ENCODE assay signal across 9 cellular contexts in genomic region chr6:44071670-44072451, GRCh38. TPM values are rescaled to one million over a fixed set of nuclear protein-coding genes. Genes with fewer than 3 reads are reported as not detected.
DNase-seq lines count a peak whose midpoint lies in the region; ATAC-seq and TF ChIP-seq lines count a peak whose summit lies in the region.
"Had no signal": no experiment of that assay in that cellular context is flagged by ENCODE, and none has a peak within 500 bp of the region (broad histone marks: within the 10 kb centered on the region; RNA-seq: fewer than 3 reads in every experiment).

No MANE protein-coding gene starts in this region.

- H3K36me3 ChIP-seq in SK-N-SH (replicated peaks in 1 of 2; ENCODE audit: control insufficient read depth in 1 of 2, insufficient read depth in 2 of 2, low read length in 1 of 2) (no peaks in the 10 kb centered on the region), gastrocnemius medialis (no peaks in the 10 kb centered on the region)

- ATAC-seq in activated CD8-positive, alpha-beta memory T cell treated with anti-CD3 and anti-CD28 coated beads, Interleukin-2, amount 10 ng/mL, durations not matched to agents 7 days and 5 days, result no peak
- no peak for ATAC-seq in stimulated activated effector memory CD8-positive, alpha-beta T cell treated with anti-CD3 and anti-CD28 coated beads, Interleukin-12 subunit alpha, Interleukin-12 subunit beta, amount 100 ng/mL, for 72 hours
- ATAC-seq in GM18517 (IDR thresholded peaks at IDR 0.05; ENCODE audit: unreplicated experiment) (no peak), gastrocnemius medialis (no peak)

- DNase-seq in activated CD8-positive, alpha-beta memory T cell treated with anti-CD3 and anti-CD28 coated beads, Interleukin-2, amount 10 ng/mL, durations not matched to agents 7 days and 5 days, result no peak
- DNase-seq in activated CD8-positive, alpha-beta memory T cell treated with anti-CD3 and anti-CD28 coated beads, Interleukin-2, amount 50 U/mL, for 48 hours, result no peak
- no peak for DNase-seq in SK-N-SH
- peak; percentile 69 for DNase-seq in fibroblast of gingiva (ENCODE audit: low read depth)
- no peak for DNase-seq in stimulated activated effector memory CD8-positive, alpha-beta T cell treated with anti-CD3 and anti-CD28 coated beads, Interleukin-12 subunit alpha, Interleukin-12 subunit beta, amount 100 ng/mL, for 72 hours (ENCODE audit: low spot score in 2 of 2)
- DNase-seq in COR-L47 (lab: John Stamatoyannopoulos, UW), result no peak
- DNase-seq in gastrocnemius medialis, result no peak
- DNase-seq: NCI-H1092 treated with DMSO at 0.1 percent for 48 hours had no signal

- peak overlapping the region; percentile 64 for H3K9ac ChIP-seq in SK-N-SH

- peak overlapping the region; percentile 75 for H3K4me2 ChIP-seq in SK-N-SH

- H3K9me3 Mint-ChIP-seq in activated CD8-positive, alpha-beta memory T cell treated with anti-CD3 and anti-CD28 coated beads, Interleukin-2, amount 10 ng/mL, durations not matched to agents 7 days and 5 days (ENCODE audit: low read depth), result no peaks in the 10 kb centered on the region
- no peaks in the 10 kb centered on the region for H3K9me3 Mint-ChIP-seq in stimulated activated effector memory CD8-positive, alpha-beta T cell treated with anti-CD3 and anti-CD28 coated beads, Interleukin-12 subunit alpha, Interleukin-12 subunit beta, amount 100 ng/mL, for 72 hours

- TF ChIP-seq POLR2A in gastrocnemius medialis (IDR thresholded peaks at IDR 0.05), result no peak

- peak overlapping the region; percentile 93 to 94 for H3K27ac ChIP-seq in SK-N-SH (ENCODE audit: low read depth in 2 of 2, low read length in 1 of 2)
- peak overlapping the region in 1 of 4 donors; percentile 93 for H3K27ac ChIP-seq in gastrocnemius medialis

- peaks cover 16% of the 10 kb centered on the region for H3K4me1 Mint-ChIP-seq in activated CD8-positive, alpha-beta memory T cell treated with anti-CD3 and anti-CD28 coated beads, Interleukin-2, amount 10 ng/mL, durations not matched to agents 7 days and 5 days
- H3K4me1 Mint-ChIP-seq in stimulated activated effector memory CD8-positive, alpha-beta T cell treated with anti-CD3 and anti-CD28 coated beads, Interleukin-12 subunit alpha, Interleukin-12 subunit beta, amount 100 ng/mL, for 72 hours, result peaks cover 47% of the 10 kb centered on the region

- TF ChIP-seq RAD21 in SK-N-SH (IDR thresholded peaks at IDR 0.05; ENCODE audit: low read length), result no peak

- H3K27me3 ChIP-seq in SK-N-SH (ENCODE audit: insufficient read depth) (no peaks in the 10 kb centered on the region), gastrocnemius medialis (no peaks in the 10 kb centered on the region)

- H3K36me3 Mint-ChIP-seq in activated CD8-positive, alpha-beta memory T cell treated with anti-CD3 and anti-CD28 coated beads, Interleukin-2, amount 10 ng/mL, durations not matched to agents 7 days and 5 days, result no peaks in the 10 kb centered on the region
- peaks cover 21% of the 10 kb centered on the region for H3K36me3 Mint-ChIP-seq in stimulated activated effector memory CD8-positive, alpha-beta T cell treated with anti-CD3 and anti-CD28 coated beads, Interleukin-12 subunit alpha, Interleukin-12 subunit beta, amount 100 ng/mL, for 72 hours

- no peaks in the 10 kb centered on the region for H3K9me3 ChIP-seq in SK-N-SH
- H3K9me3 ChIP-seq in gastrocnemius medialis, result no peaks in the 10 kb centered on the region

- CTCF ChIA-PET in activated CD8-positive, alpha-beta memory T cell treated with anti-CD3 and anti-CD28 coated beads, Interleukin-2, amount 10 ng/mL, durations not matched to agents 7 days and 5 days (lab: Charles Lee), result interaction anchor here (1.4 to 5.6 kb wide), 4 partner anchors 8 to 404 kb away, joined by 4 to 100 read pairs (median 42); partner anchors contain the start of gene VEGFA
- CTCF ChIA-PET in SK-N-SH (lab: Yijun Ruan, JAX), result interaction anchor here (0.7 to 12.1 kb wide), 7 partner anchors 9 to 404 kb away, joined by 3 to 212 read pairs (median 7); partner anchors contain the start of gene VEGFA

- H3K79me2 ChIP-seq in SK-N-SH (ENCODE audit: insufficient read depth), result no peaks in the 10 kb centered on the region

- in situ Hi-C loops in gastrocnemius medialis (cut with MboI; ENCODE audit: low sequenced_read_pairs in 4 of 4), result no loop called here

- H3K27me3 Mint-ChIP-seq in activated CD8-positive, alpha-beta memory T cell treated with anti-CD3 and anti-CD28 coated beads, Interleukin-2, amount 10 ng/mL, durations not matched to agents 7 days and 5 days, result peaks cover 17% of the 10 kb centered on the region

- POLR2A ChIA-PET in SK-N-SH (lab: Yijun Ruan, JAX), result interaction anchor here (1.0 to 5.3 kb wide), 4 partner anchors 9 to 302 kb away, joined by 4 to 60 read pairs (median 29); partner anchors contain the start of gene VEGFA

- intact Hi-C loops in gastrocnemius medialis (cut with DNase I; ENCODE audit: low total_unique reads), result loop anchor here (2.0 kb wide), 1 partner anchor 67 kb away; no protein-coding TSS in a partner anchor

- H3K4me3 ChIP-seq in SK-N-SH (ENCODE audit: low read depth in 2 of 2, low read length in 1 of 2) (0 out of 4 replicates have a peak overlapping the region, but pooled peaks of 1 of the 2 experiments have one; percentile 21), gastrocnemius medialis (no peak overlapping the region)

- WGBS in SK-N-SH (ENCODE audit: low lambda C conversion rate), result 39% methylated on average over 8 of the region's 8 CpGs

- H4K20me1 ChIP-seq in SK-N-SH (ENCODE audit: insufficient read depth), result no peaks in the 10 kb centered on the region

- peaks cover 23% of the 10 kb centered on the region for H3F3A ChIP-seq in SK-N-SH (replicated peaks; ENCODE audit: insufficient read depth)

- H3K27ac Mint-ChIP-seq in activated CD8-positive, alpha-beta memory T cell treated with anti-CD3 and anti-CD28 coated beads, Interleukin-2, amount 10 ng/mL, durations not matched to agents 7 days and 5 days, result peak overlapping the region; percentile 33
- H3K27ac Mint-ChIP-seq in stimulated activated effector memory CD8-positive, alpha-beta T cell treated with anti-CD3 and anti-CD28 coated beads, Interleukin-12 subunit alpha, Interleukin-12 subunit beta, amount 100 ng/mL, for 72 hours, result peak overlapping the region; percentile 95

- H3K9me2 ChIP-seq in SK-N-SH, result no peaks in the 10 kb centered on the region

- H3K4me1 ChIP-seq in SK-N-SH (ENCODE audit: control insufficient read depth in 1 of 2, insufficient read depth in 2 of 2, low read depth in 1 of 2, low read length in 1 of 2) (peaks cover 40 to 65% of the 10 kb centered on the region in 2 experiments), gastrocnemius medialis (peaks cover 25 to 36% of the 10 kb centered on the region in 2 donors)

- TF ChIP-seq CTCF in SK-N-SH (IDR thresholded peaks at IDR 0.05) (no peak), gastrocnemius medialis (IDR thresholded peaks at IDR 0.05 in 4 of 5, conservative IDR thresholded peaks at IDR 0.05 in 1 of 5) (no peak)

- H2AFZ ChIP-seq in SK-N-SH (ENCODE audit: low read depth), result peak overlapping the region; percentile 77; the same call in 1 of the 2 replicates

- peak overlapping the region; percentile 85 for H3K4me3 Mint-ChIP-seq in activated CD8-positive, alpha-beta memory T cell treated with anti-CD3 and anti-CD28 coated beads, Interleukin-2, amount 10 ng/mL, durations not matched to agents 7 days and 5 days
- peak overlapping the region; percentile 90 for H3K4me3 Mint-ChIP-seq in stimulated activated effector memory CD8-positive, alpha-beta T cell treated with anti-CD3 and anti-CD28 coated beads, Interleukin-12 subunit alpha, Interleukin-12 subunit beta, amount 100 ng/mL, for 72 hours

- peak in 1 of 2 experiments; percentile 73; a peak in 1 of 4 replicates for TF ChIP-seq EP300 in SK-N-SH (IDR thresholded peaks at IDR 0.05; ENCODE audit: borderline replicate concordance in 1 of 2, low read depth in 1 of 2, low read length in 1 of 2)

TF ChIP-seq in SK-N-SH, 30 proteins besides CTCF, POLR2A, EP300 and RAD21 (continues in another document):
- TF ChIP-seq RXRA (IDR thresholded peaks at IDR 0.05; ENCODE audit: borderline replicate concordance, low read depth) (no peak; the same call in 1 of the 2 replicates), SMC3 (IDR thresholded peaks at IDR 0.05; ENCODE audit: low read depth, low read length) (no peak), GABPA (IDR thresholded peaks at IDR 0.05; ENCODE audit: low read depth) (no peak), YY1 (IDR thresholded peaks at IDR 0.05; ENCODE audit: low read depth) (no peak), USF2 (IDR thresholded peaks at IDR 0.05; ENCODE audit: borderline replicate concordance, low read depth, low read length) (no peak), MXI1 (IDR thresholded peaks at IDR 0.05; ENCODE audit: low read depth, low read length) (no peak)

RNA-seq across cellular contexts. Expression of gene MRPL14, which starts 55.4 kb away (rescaled TPM):
- 10 to 100 TPM; 45.8 to 47.5 TPM for total RNA-seq in activated CD8-positive, alpha-beta memory T cell treated with anti-CD3 and anti-CD28 coated beads, Interleukin-2, amount 10 ng/mL, durations not matched to agents 7 days and 5 days
- polyA plus RNA-seq in SK-N-SH (2012; rRNA removed), result 92.4 and 97.0 TPM in 2 replicates
- polyA plus RNA-seq in SK-N-SH (2012; cell fraction: cytosol; rRNA removed), result 72.1 and 86.3 TPM in 2 replicates
- 39.4 and 45.0 TPM in 2 replicates for polyA plus RNA-seq in SK-N-SH (2012; cell fraction: nucleus; rRNA removed)
- 100 to 1,000 TPM; 100 to 180 (median 152) TPM for total RNA-seq in gastrocnemius medialis

RNA-seq across cellular contexts. Expression of gene TMEM63B, which starts 55.5 kb away (rescaled TPM):
- 10 to 100 TPM; 11.1 to 11.6 TPM for total RNA-seq in activated CD8-positive, alpha-beta memory T cell treated with anti-CD3 and anti-CD28 coated beads, Interleukin-2, amount 10 ng/mL, durations not matched to agents 7 days and 5 days
- 52.7 and 63.2 TPM in 2 replicates for polyA plus RNA-seq in SK-N-SH (2012; rRNA removed)
- 26.9 and 37.6 TPM in 2 replicates for polyA plus RNA-seq in SK-N-SH (2012; cell fraction: cytosol; rRNA removed)
- polyA plus RNA-seq in SK-N-SH (2012; cell fraction: nucleus; rRNA removed), result 97.6 and 129 TPM in 2 replicates
- total RNA-seq in gastrocnemius medialis, result 10 to 100 TPM; 27.2 to 71.9 (median 43.7) TPM
